In genomic region chr5:142059304-142059940, GRCh38 we compare ENCODE assay signal across 14 cellular contexts. TPM values are rescaled to one million over a fixed set of nuclear protein-coding genes. Genes with fewer than 3 reads are reported as not detected.
DNase-seq lines count a peak whose midpoint lies in the region; ATAC-seq and TF ChIP-seq lines count a peak whose summit lies in the region.
"Had no signal": no experiment of that assay in that cellular context is flagged by ENCODE, and none has a peak within 500 bp of the region (broad histone marks: within the 10 kb centered on the region; RNA-seq: fewer than 3 reads in every experiment).

No MANE protein-coding gene starts in this region.

- no peak for ATAC-seq in PC-3
- no peak for ATAC-seq in HG03159 (IDR thresholded peaks at IDR 0.05; ENCODE audit: unreplicated experiment)

- H3K4me1 Mint-ChIP-seq in T-helper 2 cell treated with Interferon-gamma antibody and Interleukin-4, amounts not matched to agents 5 μg/mL and 100 μg/mL, for 36 hours (ENCODE audit: low read depth): peaks cover 7% of the 10 kb centered on the region

- no peaks in the 10 kb centered on the region for H4K20me1 ChIP-seq in GM23248 (ENCODE audit: insufficient read depth)
- no peaks in the 10 kb centered on the region for H4K20me1 ChIP-seq in PC-3 (ENCODE audit: low read length)

- TF ChIP-seq CTCF in PC-3 (conservative IDR thresholded peaks at IDR 0.05; ENCODE audit: low read depth, low read length) (no peak; the same call in 1 of the 2 replicates), fibroblast of mammary gland (conservative IDR thresholded peaks at IDR 0.05; ENCODE audit: control insufficient read depth, insufficient read depth, low read depth, low read length) (peak; percentile 9), parathyroid adenoma (IDR thresholded peaks at IDR 0.05) (peak; percentile 15)

- H2AFZ ChIP-seq in GM23248 (no peak overlapping the region), PC-3 (ENCODE audit: low read length) (no peak overlapping the region), parathyroid adenoma (no peak overlapping the region)

- H3K4me1 ChIP-seq in GM23248 (ENCODE audit: insufficient read depth) (peaks cover 22% of the 10 kb centered on the region), PC-3 (ENCODE audit: insufficient read depth, low read length) (peaks cover 27% of the 10 kb centered on the region), parathyroid adenoma (peaks cover 16% of the 10 kb centered on the region)
- H3K4me1 ChIP-seq in effector memory CD4-positive, alpha-beta T cell (ENCODE audit: control insufficient read depth, insufficient read depth, low read length, poor library complexity, severe bottlenecking): peaks cover 4% of the 10 kb centered on the region

- H3K4me3 Mint-ChIP-seq in T-helper 2 cell treated with Interferon-gamma antibody and Interleukin-4, amounts not matched to agents 5 μg/mL and 100 μg/mL, for 36 hours: no peak overlapping the region
- H3K4me3 Mint-ChIP-seq: activated naive CD4-positive, alpha-beta T cell treated with anti-CD3 and anti-CD28 coated beads, Interleukin-2, amount 50 U/mL, for 24 hours had no signal

- H3K79me2 ChIP-seq in GM23248 (ENCODE audit: insufficient read depth) (no peaks in the 10 kb centered on the region), PC-3 (ENCODE audit: low read length) (no peaks in the 10 kb centered on the region), parathyroid adenoma (no peaks in the 10 kb centered on the region)

- H3K9me2 ChIP-seq in GM23248 (ENCODE audit: insufficient read depth) (no peaks in the 10 kb centered on the region), PC-3 (replicated peaks; ENCODE audit: low read length) (no peaks in the 10 kb centered on the region)

- in situ Hi-C loops in GM23248 (cut with MboI): no loop called here

- H3K9me3 ChIP-seq in GM23248 (ENCODE audit: low read depth) (no peaks in the 10 kb centered on the region), PC-3 (ENCODE audit: low read length) (no peaks in the 10 kb centered on the region), parathyroid adenoma (ENCODE audit: control insufficient read depth, low read length) (no peaks in the 10 kb centered on the region)
- H3K9me3 ChIP-seq in effector memory CD4-positive, alpha-beta T cell (ENCODE audit: control insufficient read depth, low read length): no peaks in the 10 kb centered on the region
- H3K9me3 ChIP-seq: upper lobe of left lung had no signal

- H3K27ac ChIP-seq in GM23248: no peak overlapping the region
- H3K27ac ChIP-seq in PC-3 (ENCODE audit: low read length): peak overlapping the region; percentile 94; the same call in 1 of the 2 replicates
- no peak overlapping the region for H3K27ac ChIP-seq in parathyroid adenoma
- no peak overlapping the region for H3K27ac ChIP-seq in effector memory CD4-positive, alpha-beta T cell (ENCODE audit: insufficient read depth, low read length, poor library complexity, severe bottlenecking)
- H3K27ac ChIP-seq: upper lobe of left lung had no signal

- no peak overlapping the region for H3K27ac Mint-ChIP-seq in T-helper 2 cell treated with Interferon-gamma antibody and Interleukin-4, amounts not matched to agents 5 μg/mL and 100 μg/mL, for 36 hours
- H3K27ac Mint-ChIP-seq: activated naive CD4-positive, alpha-beta T cell treated with anti-CD3 and anti-CD28 coated beads, Interleukin-2, amount 50 U/mL, for 24 hours had no signal

- H3K4me2 ChIP-seq in GM23248 (ENCODE audit: unreplicated experiment) (no peak overlapping the region), PC-3 (ENCODE audit: low read length) (no peak overlapping the region), parathyroid adenoma (ENCODE audit: low read length) (no peak overlapping the region)

- CTCF ChIA-PET in PC-3 (lab: Charles Lee): no interaction called here

- intact Hi-C loops in PC-3 (cut with micrococcal nuclease): loop anchor here (2.0 to 5.0 kb wide), 2 partner anchors 35 to 48 kb away; partner anchors contain the start of gene NDFIP1

- WGBS in GM23248 (ENCODE audit: low coverage in 1 of 2, low lambda C conversion rate in 2 of 2, missing lambda C conversion rate in 2 of 2), 2 experiments: 96 to 97% methylated on average over 1 of the region's 1 CpG

- no peaks in the 10 kb centered on the region for H3K36me3 Mint-ChIP-seq in T-helper 2 cell treated with Interferon-gamma antibody and Interleukin-4, amounts not matched to agents 5 μg/mL and 100 μg/mL, for 36 hours (ENCODE audit: low read depth)
- H3K36me3 Mint-ChIP-seq: activated naive CD4-positive, alpha-beta T cell treated with anti-CD3 and anti-CD28 coated beads, Interleukin-2, amount 50 U/mL, for 24 hours had no signal

- H3K4me3 ChIP-seq in GM23248 (no peak overlapping the region), PC-3 (ENCODE audit: low read length) (no peak overlapping the region), fibroblast of mammary gland (ENCODE audit: control insufficient read depth, low read depth, low read length) (no peak overlapping the region), parathyroid adenoma (ENCODE audit: low read depth, low read length) (no peak overlapping the region)
- H3K4me3 ChIP-seq in effector memory CD4-positive, alpha-beta T cell (ENCODE audit: insufficient read depth, low read depth, low read length, poor library complexity, severe bottlenecking): no peak overlapping the region
- H3K4me3 ChIP-seq: upper lobe of left lung had no signal

- H3K36me3 ChIP-seq in GM23248 (ENCODE audit: low read depth) (no peaks in the 10 kb centered on the region), PC-3 (ENCODE audit: low read depth, low read length) (no peaks in the 10 kb centered on the region), parathyroid adenoma (ENCODE audit: control insufficient read depth, insufficient read depth, low read length) (no peaks in the 10 kb centered on the region)
- H3K36me3 ChIP-seq in effector memory CD4-positive, alpha-beta T cell (ENCODE audit: control insufficient read depth, insufficient read depth, low read length): no peaks in the 10 kb centered on the region
- H3K36me3 ChIP-seq: upper lobe of left lung had no signal

- H3K9ac ChIP-seq in GM23248 (no peak overlapping the region), PC-3 (ENCODE audit: low read length) (no peak overlapping the region), parathyroid adenoma (no peak overlapping the region)

- H3K27me3 Mint-ChIP-seq in T-helper 2 cell treated with Interferon-gamma antibody and Interleukin-4, amounts not matched to agents 5 μg/mL and 100 μg/mL, for 36 hours (ENCODE audit: low read depth): no peaks in the 10 kb centered on the region
- H3K27me3 Mint-ChIP-seq: activated naive CD4-positive, alpha-beta T cell treated with anti-CD3 and anti-CD28 coated beads, Interleukin-2, amount 50 U/mL, for 24 hours had no signal

- H3F3A ChIP-seq in GM23248 (ENCODE audit: insufficient read depth) (peaks cover 4% of the 10 kb centered on the region), PC-3 (ENCODE audit: low read length, unreplicated experiment) (no peaks in the 10 kb centered on the region)

- no TSS peak for BruUV-seq in PC-3 (replicated peaks; lab: Mats Ljungman, UMichigan)

- H3K27me3 ChIP-seq in GM23248 (replicated peaks; ENCODE audit: insufficient read depth): no peaks in the 10 kb centered on the region
- no peaks in the 10 kb centered on the region for H3K27me3 ChIP-seq in PC-3 (ENCODE audit: low read length)
- H3K27me3 ChIP-seq in parathyroid adenoma (ENCODE audit: control insufficient read depth, insufficient read depth, low read length): no peaks in the 10 kb centered on the region
- no peaks in the 10 kb centered on the region for H3K27me3 ChIP-seq in effector memory CD4-positive, alpha-beta T cell (replicated peaks; ENCODE audit: control insufficient read depth, insufficient read depth, low read length, poor library complexity, severe bottlenecking)
- H3K27me3 ChIP-seq: upper lobe of left lung had no signal

- H3K9me3 Mint-ChIP-seq in T-helper 2 cell treated with Interferon-gamma antibody and Interleukin-4, amounts not matched to agents 5 μg/mL and 100 μg/mL, for 36 hours: no peaks in the 10 kb centered on the region
- H3K9me3 Mint-ChIP-seq: activated naive CD4-positive, alpha-beta T cell treated with anti-CD3 and anti-CD28 coated beads, Interleukin-2, amount 50 U/mL, for 24 hours had no signal

- POLR2A ChIA-PET in PC-3 (lab: Charles Lee; ENCODE audit: unreplicated experiment): no interaction called here

- DNase-seq in GM23248: peak; percentile 57
- DNase-seq in PC-3: peak; percentile 48
- DNase-seq in fibroblast of mammary gland (ENCODE audit: low read depth): peak; percentile 51
- DNase-seq in effector memory CD4-positive, alpha-beta T cell: no peak
- DNase-seq in T-helper 2 cell treated with Interferon-gamma antibody and Interleukin-4, amounts not matched to agents 5 μg/mL and 100 μg/mL, for 36 hours (ENCODE audit: low spot score): no peak
- DNase-seq in stimulated activated naive CD4-positive, alpha-beta T cell (lab: John Stamatoyannopoulos, UW): no peak
- DNase-seq: DMS53, GOT3, NCI-H1436, RPMI8226, upper lobe of left lung had no signal

RNA-seq across cellular contexts. Expression of gene GNPDA1, which starts 46.6 kb away (rescaled TPM):
- total RNA-seq in GM23248 (2014; rRNA removed; shearing (Covaris generic)): 24.8 and 28.7 TPM in 2 replicates
- polyA plus RNA-seq in GM23248 (2016; fragmentation: Nextera tagmentation; extraction: Ambion mirVana): 27.6 and 31.5 TPM in 2 replicates
- 34.7 and 36.1 TPM in 2 replicates for total RNA-seq in PC-3 (2014; rRNA removed)

RNA-seq across cellular contexts. Expression of gene NDFIP1, which starts 49.2 kb away (rescaled TPM):
- total RNA-seq in GM23248 (2014; rRNA removed; shearing (Covaris generic)): 55.2 and 57.5 TPM in 2 replicates
- 75.3 and 76.4 TPM in 2 replicates for polyA plus RNA-seq in GM23248 (2016; fragmentation: Nextera tagmentation; extraction: Ambion mirVana)
- total RNA-seq in PC-3 (2014; rRNA removed): 33.5 and 38.2 TPM in 2 replicates

Comparison
In these comparisons a context has a peak if more than half of its experiments do, and no peak if none do; other contexts are left out.
1. DNase-seq: peak in GM23248 (single experiment), PC-3 (single experiment) and fibroblast of mammary gland (single experiment); none in effector memory CD4-positive, alpha-beta T cell (0 of 3), T-helper 2 cell treated with Interferon-gamma antibody and Interleukin-4, amounts not matched to agents 5 μg/mL and 100 μg/mL, for 36 hours (single experiment) and stimulated activated naive CD4-positive, alpha-beta T cell (0 of 6).